ENCODE assay signal across 8 cellular contexts in genomic region chr1:228150458-228151169, GRCh38. TPM values are rescaled to one million over a fixed set of nuclear protein-coding genes. Genes with fewer than 3 reads are reported as not detected.
DNase-seq lines count a peak whose midpoint lies in the region; ATAC-seq, FAIRE-seq and TF ChIP-seq lines count a peak whose summit lies in the region.

No MANE protein-coding gene starts in this region.

- H3K36me3 ChIP-seq in HUES64 (ENCODE audit: insufficient read depth, low read length) (0 out of 2 replicates have a peak, but pooled peaks cover 4% of the 10 kb centered on the region), colonic mucosa (no peaks in the 10 kb centered on the region), HepG2 (replicated peaks in 1 of 2; ENCODE audit: control insufficient read depth in 1 of 2, insufficient read depth in 2 of 2, low read length in 2 of 2) (peaks cover 2 to 12% of the 10 kb centered on the region in 2 experiments; a peak in 4 of 5 replicates)
- peaks cover 43% of the 10 kb centered on the region for H3K36me3 ChIP-seq in effector memory CD4-positive, alpha-beta T cell (ENCODE audit: control insufficient read depth, insufficient read depth, low read length)

- POLR2A ChIA-PET in HepG2 (lab: Yijun Ruan, JAX): interaction anchor here (1.0 to 7.9 kb wide), 5 partner anchors 9 to 40 kb away, joined by 3 to 72 read pairs (median 11); partner anchors contain the start of genes GUK1 and IBA57

- BruUV-seq in HepG2 (replicated peaks; lab: Mats Ljungman, UMichigan): no TSS peak

- WGBS in HUES64: 86% methylated on average over 17 of the region's 17 CpGs
- WGBS in HepG2 (ENCODE audit: low lambda C conversion rate): 0% methylated on average over 4 of the region's 17 CpGs

- H4K20me1 ChIP-seq in HepG2 (ENCODE audit: insufficient read depth, low read length): 0 out of 2 replicates have a peak, but pooled peaks cover 6% of the 10 kb centered on the region

- H3K27ac ChIP-seq in HUES64 (ENCODE audit: low read depth, low read length): no peak overlapping the region
- peak overlapping the region; percentile 47 for H3K27ac ChIP-seq in colonic mucosa
- H3K27ac ChIP-seq in HepG2 (ENCODE audit: extremely low read length, insufficient read depth, low read length): peak overlapping the region; percentile 73
- peak overlapping the region; percentile 95 for H3K27ac ChIP-seq in temporal lobe (ENCODE audit: low read depth, low read length)
- H3K27ac ChIP-seq in effector memory CD4-positive, alpha-beta T cell (ENCODE audit: insufficient read depth, low read length, poor library complexity, severe bottlenecking): no peak overlapping the region

- H2AFZ ChIP-seq in HepG2 (ENCODE audit: low read length): no peak overlapping the region

- H3K79me2 ChIP-seq in HepG2 (ENCODE audit: insufficient read depth, low read length): peaks cover 15% of the 10 kb centered on the region

- peak; percentile 50 for DNase-seq in colonic mucosa
- DNase-seq in HepG2 (ENCODE audit: low spot score): peak; percentile 41
- no peak for DNase-seq in effector memory CD4-positive, alpha-beta T cell
- no peak for DNase-seq in UCSD-AML1 (lab: John Stamatoyannopoulos, UW; ENCODE audit: unreplicated experiment)
- no peak for DNase-seq in MV-4-11 (lab: John Stamatoyannopoulos, UW)
- DNase-seq in foreskin melanocyte: no peak

- TF ChIP-seq CTCF in colonic mucosa (IDR thresholded peaks at IDR 0.05) (no peak), HepG2 (CRISPR knock-in tag; IDR thresholded peaks at IDR 0.05) (no peak)

- no peak for TF ChIP-seq RAD21 in HepG2 (CRISPR knock-in tag; IDR thresholded peaks at IDR 0.05)

- H3K9ac ChIP-seq in HUES64 (ENCODE audit: low read depth, low read length) (peak overlapping the region; percentile 41; the same call in 1 of the 2 replicates), colonic mucosa (ENCODE audit: low read depth in 2 of 2, low read length in 2 of 2) (peak overlapping the region; percentile 34 to 55), HepG2 (ENCODE audit: insufficient read depth, low read depth, low read length) (peak overlapping the region; percentile 77)

- no peaks in the 10 kb centered on the region for H3K27me3 ChIP-seq in HUES64 (ENCODE audit: insufficient read depth, low read length)
- no peaks in the 10 kb centered on the region for H3K27me3 ChIP-seq in colonic mucosa
- H3K27me3 ChIP-seq in HepG2 (ENCODE audit: control insufficient read depth in 1 of 2, insufficient read depth in 2 of 2, low read length in 2 of 2): no peaks in the 10 kb centered on the region
- no peaks in the 10 kb centered on the region for H3K27me3 ChIP-seq in effector memory CD4-positive, alpha-beta T cell (replicated peaks; ENCODE audit: control insufficient read depth, insufficient read depth, low read length, poor library complexity, severe bottlenecking)

- H3K4me1 ChIP-seq in HUES64 (ENCODE audit: insufficient read depth, low read length) (0 out of 2 replicates have a peak, but pooled peaks cover 5% of the 10 kb centered on the region), colonic mucosa (no peaks in the 10 kb centered on the region), HepG2 (ENCODE audit: insufficient read depth, low read length) (peaks cover 34% of the 10 kb centered on the region)
- H3K4me1 ChIP-seq in effector memory CD4-positive, alpha-beta T cell (ENCODE audit: control insufficient read depth, insufficient read depth, low read length, poor library complexity, severe bottlenecking): no peaks in the 10 kb centered on the region

- CTCF ChIA-PET in HepG2 (lab: Yijun Ruan, JAX; ENCODE audit: low intra/inter-chr PET ratio, low total read pairs): no interaction called here

- TF ChIP-seq POLR2A in HepG2 (IDR thresholded peaks at IDR 0.05; ENCODE audit: insufficient read depth in 1 of 2, low read depth in 2 of 2, low read length in 2 of 2): no peak

- in situ Hi-C loops in HepG2 (cut with HindIII; ENCODE audit: extremely low pct_ligation_motif_present, low pct_unique_long_range_greater_than_20kb): no loop called here

- ATAC-seq in HepG2: peak; percentile 72

- intact Hi-C loops in colonic mucosa (cut with DNase I) (no loop called here), HepG2 (cut with micrococcal nuclease; ENCODE audit: unreplicated experiment) (no loop called here)

- no peak for TF ChIP-seq EP300 in HepG2 (IDR thresholded peaks at IDR 0.05; ENCODE audit: low read depth in 2 of 2, low read length in 2 of 2)
- no peak for TF ChIP-seq EP300 in HepG2 (CRISPR knock-in tag; IDR thresholded peaks at IDR 0.05; ENCODE audit: borderline replicate concordance)

- H3K9me3 ChIP-seq in HUES64 (ENCODE audit: insufficient read depth, low read depth, low read length) (no peaks in the 10 kb centered on the region), colonic mucosa (no peaks in the 10 kb centered on the region), HepG2 (ENCODE audit: low read length) (no peaks in the 10 kb centered on the region)
- no peaks in the 10 kb centered on the region for H3K9me3 ChIP-seq in effector memory CD4-positive, alpha-beta T cell (ENCODE audit: control insufficient read depth, low read length)

- FAIRE-seq in HepG2 (lab: Jason Lieb, UNC): no peak

- peak overlapping the region; percentile 96 for H3K4me2 ChIP-seq in HepG2 (ENCODE audit: low read depth, low read length)

- H3K4me3 ChIP-seq in HUES64 (ENCODE audit: low read length): no peak overlapping the region
- no peak overlapping the region for H3K4me3 ChIP-seq in colonic mucosa
- peak overlapping the region; percentile 54 to 78 (median 63) for H3K4me3 ChIP-seq in HepG2 (replicated peaks in 1 of 3; ENCODE audit: insufficient read depth in 1 of 3, low read depth in 2 of 3, low read length in 3 of 3)
- H3K4me3 ChIP-seq in effector memory CD4-positive, alpha-beta T cell (ENCODE audit: insufficient read depth, low read depth, low read length, poor library complexity, severe bottlenecking): no peak overlapping the region

RNA-seq across cellular contexts. Expression of gene GJC2, which starts 0.9 kb away (rescaled TPM):
- polyA plus RNA-seq in HUES64 (2013, experiment 1 of 2): 0.35 TPM
- 0.38 TPM for polyA plus RNA-seq in HUES64 (2013, experiment 2 of 2)
- 1 to 10 TPM in 1 of 2 donors, under 1 TPM in 1; 0.69 to 1.2 TPM for total RNA-seq in colonic mucosa
- total RNA-seq in HepG2 (2016; rRNA removed; fragmentation: Illumina TruSeq; extraction: Trizol): 1.6 and 3.8 TPM in 2 replicates
- total RNA-seq in HepG2 (2016; cell fraction: cytosol; rRNA removed; fragmentation: Illumina TruSeq; extraction: Trizol; ENCODE audit: low read depth): 0.79 and 1.0 TPM in 2 replicates
- total RNA-seq in HepG2 (2016; cell fraction: insoluble cytoplasmic fraction; rRNA removed; fragmentation: Illumina TruSeq; extraction: Trizol): 1.5 and 3.8 TPM in 2 replicates
- 1.4 and 2.0 TPM in 2 replicates for total RNA-seq in HepG2 (2016; cell fraction: membrane; rRNA removed; fragmentation: Illumina TruSeq; extraction: Trizol)
- 2.3 and 2.4 TPM in 2 replicates for total RNA-seq in HepG2 (2016; cell fraction: nucleus; rRNA removed; fragmentation: Illumina TruSeq; extraction: Trizol)
- polyA plus RNA-seq in HepG2 (2011; rRNA removed): 1.6 and 2.5 TPM in 2 replicates
- polyA plus RNA-seq in HepG2 (2011; cell fraction: cytosol; rRNA removed): 1.4 and 3.3 TPM in 2 replicates
- 3.1 and 3.8 TPM in 2 replicates for polyA plus RNA-seq in HepG2 (2011; cell fraction: nucleus; rRNA removed)
- 2.5 and 2.9 TPM in 2 replicates for polyA plus RNA-seq in HepG2 (2012)
- 0.48 and 0.51 TPM in 2 replicates for polyA plus RNA-seq in HepG2 (2016; cell fraction: cytosol; fragmentation: Illumina TruSeq; extraction: Trizol; ENCODE audit: low read depth)
- polyA plus RNA-seq in HepG2 (2016; cell fraction: insoluble cytoplasmic fraction; fragmentation: Illumina TruSeq; extraction: Trizol; ENCODE audit: low read depth): 1.7 and 1.8 TPM in 2 replicates
- 1.2 and 1.3 TPM in 2 replicates for polyA plus RNA-seq in HepG2 (2016; cell fraction: membrane; fragmentation: Illumina TruSeq; extraction: Trizol; ENCODE audit: low read depth)
- 3.1 and 3.7 TPM in 2 replicates for polyA plus RNA-seq in HepG2 (2016; cell fraction: nucleus; fragmentation: Illumina TruSeq; extraction: Trizol; ENCODE audit: insufficient read depth, low read depth)
- polyA minus RNA-seq in HepG2 (2011; rRNA and poly(A)+ RNA removed; ENCODE audit: low replicate concordance): 0.65 and 7.9 TPM in 2 replicates
- 2.4 and 5.1 TPM in 2 replicates for polyA minus RNA-seq in HepG2 (2011; cell fraction: cytosol; rRNA and poly(A)+ RNA removed)
- polyA minus RNA-seq in HepG2 (2011; cell fraction: nucleus; rRNA and poly(A)+ RNA removed): 2.4 and 2.7 TPM in 2 replicates
- 0.74 TPM for total RNA-seq in temporal lobe

RNA-seq across cellular contexts. Expression of gene GUK1, which starts 10.5 kb away (rescaled TPM):
- 85.7 TPM for polyA plus RNA-seq in HUES64 (2013, experiment 1 of 2)
- polyA plus RNA-seq in HUES64 (2013, experiment 2 of 2): 83.2 TPM
- total RNA-seq in colonic mucosa: 100 to 1,000 TPM; 178 to 221 TPM
- 82.7 and 116 TPM in 2 replicates for total RNA-seq in HepG2 (2016; rRNA removed; fragmentation: Illumina TruSeq; extraction: Trizol)
- 772 and 776 TPM in 2 replicates for total RNA-seq in HepG2 (2016; cell fraction: cytosol; rRNA removed; fragmentation: Illumina TruSeq; extraction: Trizol; ENCODE audit: low read depth)
- total RNA-seq in HepG2 (2016; cell fraction: insoluble cytoplasmic fraction; rRNA removed; fragmentation: Illumina TruSeq; extraction: Trizol): 78.9 and 120 TPM in 2 replicates
- 448 and 476 TPM in 2 replicates for total RNA-seq in HepG2 (2016; cell fraction: membrane; rRNA removed; fragmentation: Illumina TruSeq; extraction: Trizol)
- 51.4 and 56.9 TPM in 2 replicates for total RNA-seq in HepG2 (2016; cell fraction: nucleus; rRNA removed; fragmentation: Illumina TruSeq; extraction: Trizol)
- polyA plus RNA-seq in HepG2 (2011; rRNA removed): 154 and 205 TPM in 2 replicates
- polyA plus RNA-seq in HepG2 (2011; cell fraction: cytosol; rRNA removed): 228 and 301 TPM in 2 replicates
- 387 and 492 TPM in 2 replicates for polyA plus RNA-seq in HepG2 (2011; cell fraction: nucleus; rRNA removed)
- polyA plus RNA-seq in HepG2 (2012): 58.4 and 85.4 TPM in 2 replicates
- polyA plus RNA-seq in HepG2 (2016; cell fraction: cytosol; fragmentation: Illumina TruSeq; extraction: Trizol; ENCODE audit: low read depth): 764 and 775 TPM in 2 replicates
- 78.9 and 87.4 TPM in 2 replicates for polyA plus RNA-seq in HepG2 (2016; cell fraction: insoluble cytoplasmic fraction; fragmentation: Illumina TruSeq; extraction: Trizol; ENCODE audit: low read depth)
- polyA plus RNA-seq in HepG2 (2016; cell fraction: membrane; fragmentation: Illumina TruSeq; extraction: Trizol; ENCODE audit: low read depth): 402 and 423 TPM in 2 replicates
- 119 and 120 TPM in 2 replicates for polyA plus RNA-seq in HepG2 (2016; cell fraction: nucleus; fragmentation: Illumina TruSeq; extraction: Trizol; ENCODE audit: insufficient read depth, low read depth)
- 81.2 and 86.5 TPM in 2 replicates for polyA minus RNA-seq in HepG2 (2011; rRNA and poly(A)+ RNA removed; ENCODE audit: low replicate concordance)
- 31.2 and 41.7 TPM in 2 replicates for polyA minus RNA-seq in HepG2 (2011; cell fraction: cytosol; rRNA and poly(A)+ RNA removed)
- polyA minus RNA-seq in HepG2 (2011; cell fraction: nucleus; rRNA and poly(A)+ RNA removed): 52.1 and 60.5 TPM in 2 replicates
- 109 TPM for total RNA-seq in temporal lobe

RNA-seq across cellular contexts. Expression of gene IBA57, which starts 15.0 kb away (rescaled TPM):
- 3.6 TPM for polyA plus RNA-seq in HUES64 (2013, experiment 1 of 2)
- 2.9 TPM for polyA plus RNA-seq in HUES64 (2013, experiment 2 of 2)
- total RNA-seq in colonic mucosa (10 to 100 TPM; 11.0 to 16.9 TPM), HepG2 (2016; rRNA removed; fragmentation: Illumina TruSeq; extraction: Trizol) (9.7 and 10.2 TPM in 2 replicates), temporal lobe (4.2 TPM)
- total RNA-seq in HepG2 (2016; cell fraction: cytosol; rRNA removed; fragmentation: Illumina TruSeq; extraction: Trizol; ENCODE audit: low read depth): 0.81 and 1.6 TPM in 2 replicates
- total RNA-seq in HepG2 (2016; cell fraction: insoluble cytoplasmic fraction; rRNA removed; fragmentation: Illumina TruSeq; extraction: Trizol): 8.3 and 9.2 TPM in 2 replicates
- 2.3 and 3.6 TPM in 2 replicates for total RNA-seq in HepG2 (2016; cell fraction: membrane; rRNA removed; fragmentation: Illumina TruSeq; extraction: Trizol)
- total RNA-seq in HepG2 (2016; cell fraction: nucleus; rRNA removed; fragmentation: Illumina TruSeq; extraction: Trizol): 3.8 and 4.7 TPM in 2 replicates
- 2.3 and 4.2 TPM in 2 replicates for polyA plus RNA-seq in HepG2 (2011; rRNA removed)
- polyA plus RNA-seq in HepG2 (2011; cell fraction: cytosol; rRNA removed): 1.7 and 3.8 TPM in 2 replicates
- 3.6 and 5.6 TPM in 2 replicates for polyA plus RNA-seq in HepG2 (2011; cell fraction: nucleus; rRNA removed)
- polyA plus RNA-seq in HepG2 (2012): 2.1 and 2.8 TPM in 2 replicates
- polyA plus RNA-seq in HepG2 (2016; cell fraction: cytosol; fragmentation: Illumina TruSeq; extraction: Trizol; ENCODE audit: low read depth): 0.59 and 1.2 TPM in 2 replicates
- 7.5 and 7.6 TPM in 2 replicates for polyA plus RNA-seq in HepG2 (2016; cell fraction: insoluble cytoplasmic fraction; fragmentation: Illumina TruSeq; extraction: Trizol; ENCODE audit: low read depth)
- 2.2 and 2.3 TPM in 2 replicates for polyA plus RNA-seq in HepG2 (2016; cell fraction: membrane; fragmentation: Illumina TruSeq; extraction: Trizol; ENCODE audit: low read depth)
- 4.3 and 5.9 TPM in 2 replicates for polyA plus RNA-seq in HepG2 (2016; cell fraction: nucleus; fragmentation: Illumina TruSeq; extraction: Trizol; ENCODE audit: insufficient read depth, low read depth)
- 2.7 and 11.4 TPM in 2 replicates for polyA minus RNA-seq in HepG2 (2011; rRNA and poly(A)+ RNA removed; ENCODE audit: low replicate concordance)
- 3.1 and 4.6 TPM in 2 replicates for polyA minus RNA-seq in HepG2 (2011; cell fraction: cytosol; rRNA and poly(A)+ RNA removed)
- polyA minus RNA-seq in HepG2 (2011; cell fraction: nucleus; rRNA and poly(A)+ RNA removed): 3.7 and 5.7 TPM in 2 replicates

RNA-seq across cellular contexts. Expression of gene MRPL55, which starts 41.5 kb away (rescaled TPM):
- 47.5 TPM for polyA plus RNA-seq in HUES64 (2013, experiment 1 of 2)
- 53.4 TPM for polyA plus RNA-seq in HUES64 (2013, experiment 2 of 2)
- total RNA-seq in colonic mucosa: 10 to 100 TPM; 33.0 to 60.7 TPM
- 92.9 and 97.9 TPM in 2 replicates for total RNA-seq in HepG2 (2016; rRNA removed; fragmentation: Illumina TruSeq; extraction: Trizol)
- total RNA-seq in HepG2 (2016; cell fraction: cytosol; rRNA removed; fragmentation: Illumina TruSeq; extraction: Trizol; ENCODE audit: low read depth): 49.0 and 60.3 TPM in 2 replicates
- 86.6 and 104 TPM in 2 replicates for total RNA-seq in HepG2 (2016; cell fraction: insoluble cytoplasmic fraction; rRNA removed; fragmentation: Illumina TruSeq; extraction: Trizol)
- 54.0 and 72.4 TPM in 2 replicates for total RNA-seq in HepG2 (2016; cell fraction: membrane; rRNA removed; fragmentation: Illumina TruSeq; extraction: Trizol)
- 52.4 and 56.0 TPM in 2 replicates for total RNA-seq in HepG2 (2016; cell fraction: nucleus; rRNA removed; fragmentation: Illumina TruSeq; extraction: Trizol)
- polyA plus RNA-seq in HepG2 (2011; rRNA removed): 58.6 and 74.8 TPM in 2 replicates
- 43.3 and 107 TPM in 2 replicates for polyA plus RNA-seq in HepG2 (2011; cell fraction: cytosol; rRNA removed)
- polyA plus RNA-seq in HepG2 (2011; cell fraction: nucleus; rRNA removed): 195 and 229 TPM in 2 replicates
- 31.6 and 40.6 TPM in 2 replicates for polyA plus RNA-seq in HepG2 (2012)
- polyA plus RNA-seq in HepG2 (2016; cell fraction: cytosol; fragmentation: Illumina TruSeq; extraction: Trizol; ENCODE audit: low read depth): 37.6 and 50.2 TPM in 2 replicates
- polyA plus RNA-seq in HepG2 (2016; cell fraction: insoluble cytoplasmic fraction; fragmentation: Illumina TruSeq; extraction: Trizol; ENCODE audit: low read depth): 96.5 and 99.2 TPM in 2 replicates
- polyA plus RNA-seq in HepG2 (2016; cell fraction: membrane; fragmentation: Illumina TruSeq; extraction: Trizol; ENCODE audit: low read depth): 41.3 and 57.8 TPM in 2 replicates
- 81.1 and 106 TPM in 2 replicates for polyA plus RNA-seq in HepG2 (2016; cell fraction: nucleus; fragmentation: Illumina TruSeq; extraction: Trizol; ENCODE audit: insufficient read depth, low read depth)
- 52.6 and 85.2 TPM in 2 replicates for polyA minus RNA-seq in HepG2 (2011; rRNA and poly(A)+ RNA removed; ENCODE audit: low replicate concordance)
- 25.1 and 31.5 TPM in 2 replicates for polyA minus RNA-seq in HepG2 (2011; cell fraction: cytosol; rRNA and poly(A)+ RNA removed)
- 29.2 and 32.2 TPM in 2 replicates for polyA minus RNA-seq in HepG2 (2011; cell fraction: nucleus; rRNA and poly(A)+ RNA removed)
- total RNA-seq in temporal lobe: 66.4 TPM

RNA-seq across cellular contexts. Expression of gene C1orf35, which starts 47.5 kb away (rescaled TPM):
- 21.1 TPM for polyA plus RNA-seq in HUES64 (2013, experiment 1 of 2)
- 18.2 TPM for polyA plus RNA-seq in HUES64 (2013, experiment 2 of 2)
- total RNA-seq in colonic mucosa (10 to 100 TPM; 14.9 to 26.4 TPM), HepG2 (2016; rRNA removed; fragmentation: Illumina TruSeq; extraction: Trizol) (14.2 and 19.3 TPM in 2 replicates), temporal lobe (5.4 TPM)
- total RNA-seq in HepG2 (2016; cell fraction: cytosol; rRNA removed; fragmentation: Illumina TruSeq; extraction: Trizol; ENCODE audit: low read depth): 3.6 and 3.9 TPM in 2 replicates
- total RNA-seq in HepG2 (2016; cell fraction: insoluble cytoplasmic fraction; rRNA removed; fragmentation: Illumina TruSeq; extraction: Trizol): 12.7 and 19.3 TPM in 2 replicates
- total RNA-seq in HepG2 (2016; cell fraction: membrane; rRNA removed; fragmentation: Illumina TruSeq; extraction: Trizol): 5.2 and 7.7 TPM in 2 replicates
- total RNA-seq in HepG2 (2016; cell fraction: nucleus; rRNA removed; fragmentation: Illumina TruSeq; extraction: Trizol): 10.2 and 14.8 TPM in 2 replicates
- 8.1 and 8.8 TPM in 2 replicates for polyA plus RNA-seq in HepG2 (2011; rRNA removed)
- polyA plus RNA-seq in HepG2 (2011; cell fraction: cytosol; rRNA removed): 5.5 and 9.0 TPM in 2 replicates
- polyA plus RNA-seq in HepG2 (2011; cell fraction: nucleus; rRNA removed): 34.5 and 36.2 TPM in 2 replicates
- polyA plus RNA-seq in HepG2 (2012): 6.8 and 7.0 TPM in 2 replicates
- polyA plus RNA-seq in HepG2 (2016; cell fraction: cytosol; fragmentation: Illumina TruSeq; extraction: Trizol; ENCODE audit: low read depth): 2.9 and 3.3 TPM in 2 replicates
- polyA plus RNA-seq in HepG2 (2016; cell fraction: insoluble cytoplasmic fraction; fragmentation: Illumina TruSeq; extraction: Trizol; ENCODE audit: low read depth): 14.4 and 15.4 TPM in 2 replicates
- 4.2 TPM in 2 replicates for polyA plus RNA-seq in HepG2 (2016; cell fraction: membrane; fragmentation: Illumina TruSeq; extraction: Trizol; ENCODE audit: low read depth)
- polyA plus RNA-seq in HepG2 (2016; cell fraction: nucleus; fragmentation: Illumina TruSeq; extraction: Trizol; ENCODE audit: insufficient read depth, low read depth): 35.0 and 36.9 TPM in 2 replicates
- 3.9 and 4.2 TPM in 2 replicates for polyA minus RNA-seq in HepG2 (2011; rRNA and poly(A)+ RNA removed; ENCODE audit: low replicate concordance)
- 1.2 and 2.6 TPM in 2 replicates for polyA minus RNA-seq in HepG2 (2011; cell fraction: cytosol; rRNA and poly(A)+ RNA removed)
- polyA minus RNA-seq in HepG2 (2011; cell fraction: nucleus; rRNA and poly(A)+ RNA removed): 2.7 and 3.4 TPM in 2 replicates

Comparison
In these comparisons a context has a peak if more than half of its experiments do, and no peak if none do; other contexts are left out.
1. H3K27ac ChIP-seq: peak in colonic mucosa (single experiment), HepG2 (single experiment) and temporal lobe (single experiment); none in HUES64 (single experiment) and effector memory CD4-positive, alpha-beta T cell (single experiment).
2. H3K4me3 ChIP-seq: peak in HepG2 (3 of 3); none in HUES64 (single experiment), colonic mucosa (single experiment) and effector memory CD4-positive, alpha-beta T cell (single experiment).
3. DNase-seq: peak in colonic mucosa (single experiment) and HepG2 (single experiment); none in effector memory CD4-positive, alpha-beta T cell (0 of 3), UCSD-AML1 (single experiment), MV-4-11 (single experiment) and foreskin melanocyte (single experiment).
4. Peak in every context shown above with its lines, with median percentiles within 50 percentile points of each other: H3K9ac ChIP-seq.